ENCODE assay signal across 15 cellular contexts in genomic region chr11:122578168-122578825, GRCh38.
A peak's percentile ranks its signal among the peaks of the same experiment; 100 is the strongest.
DNase-seq lines count a peak whose midpoint lies in the region; ATAC-seq and TF ChIP-seq lines count a peak whose summit lies in the region.
"Had no signal": no experiment of that assay in that cellular context is flagged by ENCODE, and none has a peak within 500 bp of the region (broad histone marks: within the 10 kb centered on the region; RNA-seq: fewer than 3 reads in every experiment).

No MANE protein-coding gene starts in this region.

- peaks cover 15% of the 10 kb centered on the region for H3K4me1 Mint-ChIP-seq in MCF 10A (ENCODE audit: insufficient read depth, unreplicated experiment)

- POLR2A ChIA-PET in MCF 10A (lab: Yijun Ruan, JAX), result interaction anchor here (1.4 kb wide), 1 partner anchor 77 kb away, joined by 3 read pairs; the partner anchor contains the start of gene UBASH3B

- peak; percentile 11 for DNase-seq in MCF 10A (ENCODE audit: unreplicated experiment)
- no peak for DNase-seq in breast epithelium (ENCODE audit: low spot score in 2 of 2)
- peak; percentile 7 for DNase-seq in MG63
- DNase-seq in brain microvascular endothelial cell, result peak; percentile 13
- no peak for DNase-seq in activated CD8-positive, alpha-beta memory T cell treated with anti-CD3 and anti-CD28 coated beads for 24 hours
- no peak for DNase-seq in epidermal melanocyte (ENCODE audit: insufficient read length, low spot score)
- no peak for DNase-seq in hepatic stellate cell (ENCODE audit: low spot score)
- DNase-seq: activated gamma-delta T cell; effector memory CD4-positive, alpha-beta T cell; NCI-H345; SHP77 treated with DMSO at 0.1 percent for 48 hours; stimulated activated CD4-positive, alpha-beta T cell treated with anti-CD3 and anti-CD28 coated beads, Interleukin-2, amount 100 ng/mL, for 48 hours had no signal

- H3K27me3 Mint-ChIP-seq in MCF 10A (ENCODE audit: insufficient read depth, unreplicated experiment), result no peaks in the 10 kb centered on the region

- peaks cover 7% of the 10 kb centered on the region for H3K9me3 Mint-ChIP-seq in MCF 10A (ENCODE audit: unreplicated experiment)

- H3K27ac ChIP-seq in breast epithelium (no peak overlapping the region), brain microvascular endothelial cell (no peak overlapping the region)
- H3K27ac ChIP-seq: body of pancreas had no signal

- CTCF ChIA-PET in MCF 10A (lab: Yijun Ruan, JAX), result interaction anchor here (0.5 to 7.9 kb wide), 7 partner anchors 73 to 444 kb away, joined by 3 to 75 read pairs (median 4); no protein-coding TSS in a partner anchor

- H3K9me3 ChIP-seq in breast epithelium (no peaks in the 10 kb centered on the region), MG63 (no peaks in the 10 kb centered on the region)
- H3K9me3 ChIP-seq: body of pancreas had no signal

- H3K36me3 ChIP-seq in breast epithelium (no peaks in the 10 kb centered on the region), MG63 (no peaks in the 10 kb centered on the region), brain microvascular endothelial cell (replicated peaks) (no peaks in the 10 kb centered on the region)

- H3K4me3 ChIP-seq in breast epithelium, result no peak overlapping the region
- H3K4me3 ChIP-seq in MG63, result no peak overlapping the region
- no peak overlapping the region for H3K4me3 ChIP-seq in brain microvascular endothelial cell (ENCODE audit: low read depth, low read length)
- H3K4me3 ChIP-seq: body of pancreas had no signal

- no TSS peak for BruUV-seq in MCF 10A (replicated peaks; lab: Mats Ljungman, UMichigan)

- intact Hi-C loops in MCF 10A (cut with micrococcal nuclease), result no loop called here
- intact Hi-C loops in breast epithelium (cut with DNase I; ENCODE audit: low total_unique reads), result no loop called here

- TF ChIP-seq CTCF in MCF 10A (IDR thresholded peaks at IDR 0.05; ENCODE audit: unreplicated experiment) (no peak), breast epithelium (IDR thresholded peaks at IDR 0.05) (no peak), brain microvascular endothelial cell (IDR thresholded peaks at IDR 0.05; ENCODE audit: low read depth, low read length, missing control alignments) (peak; percentile 27)

- no peaks in the 10 kb centered on the region for H3K4me1 ChIP-seq in breast epithelium
- H3K4me1 ChIP-seq: body of pancreas had no signal

- ATAC-seq in HG03135 (IDR thresholded peaks at IDR 0.05; ENCODE audit: unreplicated experiment), result no peak
- ATAC-seq: body of pancreas had no signal

- no peak for TF ChIP-seq POLR2A in breast epithelium (IDR thresholded peaks at IDR 0.05)

- no peak overlapping the region for H3K4me3 Mint-ChIP-seq in MCF 10A (ENCODE audit: unreplicated experiment)
- H3K4me3 Mint-ChIP-seq: B cell had no signal

- in situ Hi-C loops in brain microvascular endothelial cell (cut with HindIII; ENCODE audit: low pct_ligation_motif_present, low sequenced_read_pairs), result no loop called here

- no peaks in the 10 kb centered on the region for H3K36me3 Mint-ChIP-seq in MCF 10A (ENCODE audit: insufficient read depth, unreplicated experiment)

- H3K27ac Mint-ChIP-seq in MCF 10A (ENCODE audit: low read depth, unreplicated experiment), result no peak overlapping the region
- H3K27ac Mint-ChIP-seq: B cell had no signal

- H3K27me3 ChIP-seq in breast epithelium, result no peaks in the 10 kb centered on the region
- no peaks in the 10 kb centered on the region for H3K27me3 ChIP-seq in MG63
- no peaks in the 10 kb centered on the region for H3K27me3 ChIP-seq in brain microvascular endothelial cell (replicated peaks)
- H3K27me3 ChIP-seq: body of pancreas had no signal

Comparison
In these comparisons a context has a peak if more than half of its experiments do, and no peak if none do; other contexts are left out.
1. DNase-seq: peak in MCF 10A (single experiment), MG63 (single experiment) and brain microvascular endothelial cell (single experiment); none in breast epithelium (0 of 2), activated CD8-positive, alpha-beta memory T cell treated with anti-CD3 and anti-CD28 coated beads for 24 hours (single experiment), epidermal melanocyte (single experiment) and hepatic stellate cell (single experiment).